8 cellular contexts compared by ENCODE assay signal in the genomic region with DNA sequence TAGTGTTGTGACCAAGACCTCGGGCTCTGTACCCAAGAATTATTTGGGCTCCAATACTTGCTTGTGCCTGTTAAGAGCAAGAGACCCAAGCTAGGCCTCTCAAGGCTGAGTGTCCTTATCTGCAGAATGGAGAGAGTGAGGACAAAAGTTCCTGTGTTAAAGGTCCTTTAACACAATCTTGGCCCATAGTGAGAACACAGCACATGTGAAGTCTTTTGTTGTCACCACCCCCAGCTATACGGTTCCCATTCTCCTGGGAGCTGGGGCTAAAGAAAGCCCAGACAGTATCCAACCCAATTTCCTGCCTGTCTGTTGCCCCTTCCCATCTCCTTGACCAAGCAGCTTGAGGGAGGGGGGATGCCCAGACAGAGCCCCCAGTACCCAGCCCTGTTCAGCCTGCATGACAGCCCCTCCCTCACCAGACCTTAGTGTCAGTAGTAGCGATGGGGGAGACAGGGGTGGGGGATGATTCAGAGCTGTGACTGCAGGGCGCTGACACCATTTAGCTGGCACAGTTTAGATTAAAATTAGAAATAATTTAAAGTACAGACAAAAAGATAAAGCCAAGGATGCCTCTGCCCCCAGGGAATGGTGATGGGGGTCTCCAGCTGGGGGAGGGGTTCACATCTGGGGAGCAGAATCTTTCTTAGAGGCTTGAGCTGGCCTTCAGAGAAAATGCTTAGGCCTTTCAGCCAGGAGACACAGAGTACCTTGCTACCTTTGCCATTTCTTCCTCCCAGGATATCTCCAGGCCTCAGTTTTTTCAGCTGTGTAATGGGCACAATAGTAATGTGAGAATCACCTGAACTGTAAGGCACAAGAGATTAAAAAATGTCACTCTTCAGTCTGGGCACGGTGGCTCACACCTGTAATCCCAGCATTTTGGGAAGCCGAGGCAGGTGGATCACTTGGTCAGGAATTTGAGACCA. TPM values are rescaled to one million over a fixed set of nuclear protein-coding genes. Genes with fewer than 3 reads are reported as not detected.
DNase-seq lines count a peak whose midpoint lies in the region; ATAC-seq and TF ChIP-seq lines count a peak whose summit lies in the region.

No MANE protein-coding gene starts in this region.

- H3K4me3 ChIP-seq in cardiac muscle cell (no peak overlapping the region), heart left ventricle (peak overlapping the region in 2 of 12 donors; percentile 92 to 97), tibial nerve (peak overlapping the region in 1 of 4 donors; percentile 63)

- peaks cover 34% of the 10 kb centered on the region for H3K4me1 Mint-ChIP-seq in activated T-helper 17 cell treated with anti-CD3 and anti-CD28 coated beads, Interleukin-2, amount 50 U/mL, for 72 hours
- peaks cover 45% of the 10 kb centered on the region for H3K4me1 Mint-ChIP-seq in memory B cell

- TF ChIP-seq POLR2A in heart left ventricle (IDR thresholded peaks at IDR 0.05), result no peak
- TF ChIP-seq POLR2A in tibial nerve (IDR thresholded peaks at IDR 0.05), result no peak

- peak overlapping the region; percentile 87 for H3K4me3 Mint-ChIP-seq in activated T-helper 17 cell treated with anti-CD3 and anti-CD28 coated beads, Interleukin-2, amount 50 U/mL, for 72 hours
- H3K4me3 Mint-ChIP-seq in memory B cell, result peak overlapping the region; percentile 99

- H3K27me3 Mint-ChIP-seq in activated T-helper 17 cell treated with anti-CD3 and anti-CD28 coated beads, Interleukin-2, amount 50 U/mL, for 72 hours, result no peaks in the 10 kb centered on the region
- no peaks in the 10 kb centered on the region for H3K27me3 Mint-ChIP-seq in memory B cell

- DNase-seq in cardiac muscle cell (ENCODE audit: low read depth in 1 of 2, low spot score in 1 of 2) (peak; percentile 30 to 71), heart left ventricle (no peak), memory B cell (ENCODE audit: low spot score in 2 of 2) (no peak), tibial nerve (ENCODE audit: low spot score in 2 of 2) (no peak)

- intact Hi-C loops in heart left ventricle (cut with DNase I), result loop anchor here in 3 of 10 donors (5.0 kb wide), 2 partner anchors 36 to 41 kb away; no protein-coding TSS in a partner anchor

- TF ChIP-seq EP300 in tibial nerve (IDR thresholded peaks at IDR 0.05), result no peak

- H3K4me1 ChIP-seq in cardiac muscle cell (ENCODE audit: low read depth) (no peaks in the 10 kb centered on the region), heart left ventricle (peaks cover 10 to 81% (median 34%) of the 10 kb centered on the region in 12 donors), tibial nerve (peaks cover 0 to 77% (median 45%) of the 10 kb centered on the region in 4 donors)

- H3K27ac Mint-ChIP-seq in activated T-helper 17 cell treated with anti-CD3 and anti-CD28 coated beads, Interleukin-2, amount 50 U/mL, for 72 hours, result peak overlapping the region; percentile 80
- H3K27ac Mint-ChIP-seq in memory B cell, result peak overlapping the region; percentile 97

- no peak overlapping the region for H3K27ac ChIP-seq in cardiac muscle cell
- peak overlapping the region in 2 of 12 donors; percentile 9 to 15 for H3K27ac ChIP-seq in heart left ventricle
- H3K27ac ChIP-seq in tibial nerve, result peak overlapping the region in 3 of 4 donors; percentile 89 to 95 (median 91)

- H3K9me3 ChIP-seq in cardiac muscle cell (ENCODE audit: low read depth) (no peaks in the 10 kb centered on the region), heart left ventricle (no peaks in the 10 kb centered on the region), tibial nerve (no peaks in the 10 kb centered on the region)

- peaks cover 6% of the 10 kb centered on the region for H3K36me3 Mint-ChIP-seq in activated T-helper 17 cell treated with anti-CD3 and anti-CD28 coated beads, Interleukin-2, amount 50 U/mL, for 72 hours (ENCODE audit: low read depth)
- peaks cover 2% of the 10 kb centered on the region for H3K36me3 Mint-ChIP-seq in memory B cell

- no peak for ATAC-seq in heart left ventricle
- no peak for ATAC-seq in activated T-helper 17 cell treated with anti-CD3 and anti-CD28 coated beads, Interleukin-2, amount 50 U/mL, for 72 hours (replicated peaks)
- ATAC-seq in memory B cell (ENCODE audit: low read depth), result no peak
- ATAC-seq in HG03280 (IDR thresholded peaks at IDR 0.05; ENCODE audit: unreplicated experiment), result no peak
- ATAC-seq in HG02870 (IDR thresholded peaks at IDR 0.05; ENCODE audit: unreplicated experiment), result no peak
- no peak for ATAC-seq in GM21576 (IDR thresholded peaks at IDR 0.05; ENCODE audit: unreplicated experiment)

- H3K27me3 ChIP-seq in cardiac muscle cell, result peaks cover 77% of the 10 kb centered on the region
- no peaks in the 10 kb centered on the region for H3K27me3 ChIP-seq in heart left ventricle
- no peaks in the 10 kb centered on the region for H3K27me3 ChIP-seq in tibial nerve

- WGBS in heart left ventricle, 4 donors, result 74 to 78% (median 77%) methylated on average over 6 of the region's 6 CpGs
- WGBS in tibial nerve, 2 donors, result 65 to 69% methylated on average over 6 of the region's 6 CpGs

- no peaks in the 10 kb centered on the region for H3K36me3 ChIP-seq in cardiac muscle cell
- no peaks in the 10 kb centered on the region for H3K36me3 ChIP-seq in heart left ventricle
- no peaks in the 10 kb centered on the region for H3K36me3 ChIP-seq in tibial nerve

- TF ChIP-seq CTCF in cardiac muscle cell (IDR thresholded peaks at IDR 0.05; ENCODE audit: low read depth, low read length) (no peak), heart left ventricle (IDR thresholded peaks at IDR 0.05) (no peak), tibial nerve (IDR thresholded peaks at IDR 0.05) (no peak)

- H3K9me3 Mint-ChIP-seq in activated T-helper 17 cell treated with anti-CD3 and anti-CD28 coated beads, Interleukin-2, amount 50 U/mL, for 72 hours, result no peaks in the 10 kb centered on the region
- no peaks in the 10 kb centered on the region for H3K9me3 Mint-ChIP-seq in memory B cell

RNA-seq across cellular contexts. Expression of gene PRKCD, which starts 2.7 kb away (rescaled TPM):
- total RNA-seq in cardiac muscle cell (0.70 and 1.3 TPM in 2 replicates), heart left ventricle (10 to 100 TPM in 6 of 9 donors, 1 to 10 TPM in 3; 5.3 to 44.5 (median 11.6) TPM), tibial nerve (10 to 100 TPM; 13.5 to 30.6 (median 19.9) TPM)
- polyA plus RNA-seq in cardiac muscle cell (3.4 and 3.9 TPM in 2 replicates), heart left ventricle (10 to 100 TPM in 1 of 2 donors, 1 to 10 TPM in 1; 7.8 to 13.4 TPM)
- 10 to 100 TPM; 20.4 to 21.8 TPM for total RNA-seq in activated T-helper 17 cell treated with anti-CD3 and anti-CD28 coated beads, Interleukin-2, amount 50 U/mL, for 72 hours

RNA-seq across cellular contexts. Expression of gene RFT1, which starts 33.5 kb away (rescaled TPM):
- total RNA-seq in cardiac muscle cell, result 5.4 and 8.1 TPM in 2 replicates
- 16.1 and 16.7 TPM in 2 replicates for polyA plus RNA-seq in cardiac muscle cell
- total RNA-seq in heart left ventricle, result 10 to 100 TPM in 3 of 9 donors, 1 to 10 TPM in 6; 5.4 to 16.2 (median 8.8) TPM
- 1 to 10 TPM; 5.0 to 9.3 TPM for polyA plus RNA-seq in heart left ventricle
- total RNA-seq in activated T-helper 17 cell treated with anti-CD3 and anti-CD28 coated beads, Interleukin-2, amount 50 U/mL, for 72 hours, result 10 to 100 TPM; 24.6 to 42.0 TPM
- total RNA-seq in tibial nerve, result 10 to 100 TPM; 12.0 to 18.6 (median 14.6) TPM

Comparison
In these comparisons a context has a peak if more than half of its experiments do, and no peak if none do; other contexts are left out.
1. DNase-seq: peak in cardiac muscle cell (2 of 2); none in heart left ventricle (0 of 5), memory B cell (0 of 2) and tibial nerve (0 of 2).